18 cellular contexts compared by ENCODE assay signal in genomic region chr20:43531091-43531443, GRCh38. TPM values are rescaled to one million over a fixed set of nuclear protein-coding genes. Genes with fewer than 3 reads are reported as not detected.
"Had no signal": no experiment of that assay in that cellular context is flagged by ENCODE, and none has a peak within 500 bp of the region (broad histone marks: within the 10 kb centered on the region; RNA-seq: fewer than 3 reads in every experiment).

No MANE protein-coding gene starts in this region.

- H3K36me3 ChIP-seq: upper lobe of right lung had no signal

- H3K4me3 ChIP-seq: esophagus squamous epithelium, gastroesophageal sphincter, psoas muscle, skin epidermis, testis, tibial nerve, upper lobe of right lung, vagina had no signal

- H3K4me1 ChIP-seq: esophagus squamous epithelium, gastroesophageal sphincter, psoas muscle, testis, tibial nerve, upper lobe of right lung, vagina had no signal

- H3K27me3 ChIP-seq: esophagus squamous epithelium, gastroesophageal sphincter, neutrophil, testis, tibial nerve, upper lobe of right lung, vagina had no signal

- H3K27ac ChIP-seq: esophagus squamous epithelium, gastroesophageal sphincter, neutrophil, psoas muscle, skin epidermis, testis, tibial nerve, upper lobe of right lung, vagina had no signal

- DNase-seq: esophagus squamous epithelium; glutamatergic neuron; immature natural killer cell; kidney; left colon; mesendoderm; naive thymus-derived CD4-positive, alpha-beta T cell; psoas muscle; retina; stimulated activated naive CD8-positive, alpha-beta T cell treated with anti-CD3 and anti-CD28 coated beads, Interleukin-15, Interleukin-2, amounts not matched to agents 100 U/mL and 50 U/mL, for 24 hours; testis had no signal

- H3K9me3 ChIP-seq: esophagus squamous epithelium, gastroesophageal sphincter, neutrophil, psoas muscle, testis, tibial nerve, upper lobe of right lung, vagina had no signal

RNA-seq across cellular contexts. Expression of gene SGK2, which starts 27.8 kb away (rescaled TPM):
- total RNA-seq: lung microvascular endothelial cell had no signal
- polyA plus RNA-seq: immature natural killer cell; naive thymus-derived CD4-positive, alpha-beta T cell had no signal
